ENCODE assay signal across 8 cellular contexts in genomic region chr1:90706437-90707362, GRCh38. TPM values are rescaled to one million over a fixed set of nuclear protein-coding genes. Genes with fewer than 3 reads are reported as not detected.
DNase-seq lines count a peak whose midpoint lies in the region; ATAC-seq and TF ChIP-seq lines count a peak whose summit lies in the region.

No MANE protein-coding gene starts in this region.

- TF ChIP-seq POLR2A in gastrocnemius medialis (IDR thresholded peaks at IDR 0.05), result no peak

- H3K27ac ChIP-seq in RWPE2 (ENCODE audit: poor library complexity, severe bottlenecking) (no peak overlapping the region), heart right ventricle (no peak overlapping the region), gastrocnemius medialis (no peak overlapping the region), brain microvascular endothelial cell (no peak overlapping the region)

- ATAC-seq in RWPE2 (ENCODE audit: low read depth) (peak; percentile 35; the same call in 1 of the 3 replicates), heart right ventricle (peak; percentile 44 to 81 (median 71)), gastrocnemius medialis (peak; percentile 27 to 36), HG03354 (IDR thresholded peaks at IDR 0.05; ENCODE audit: poor library complexity, severe bottlenecking, unreplicated experiment) (no peak)

- H3K27me3 ChIP-seq in RWPE2 (ENCODE audit: insufficient read depth, poor library complexity, severe bottlenecking) (peaks cover 89% of the 10 kb centered on the region), heart right ventricle (peaks cover 9 to 99% (median 97%) of the 10 kb centered on the region in 7 donors), gastrocnemius medialis (peaks cover 94 to 98% (median 96%) of the 10 kb centered on the region in 3 donors), brain microvascular endothelial cell (replicated peaks) (peaks cover 64% of the 10 kb centered on the region)

- H3K9me3 ChIP-seq in RWPE2 (ENCODE audit: severe bottlenecking) (no peaks in the 10 kb centered on the region), heart right ventricle (no peaks in the 10 kb centered on the region), gastrocnemius medialis (no peaks in the 10 kb centered on the region)

- H3K4me1 ChIP-seq in RWPE2 (ENCODE audit: insufficient read depth, poor library complexity, severe bottlenecking) (no peaks in the 10 kb centered on the region), heart right ventricle (peaks cover 3 to 28% (median 18%) of the 10 kb centered on the region in 9 donors), gastrocnemius medialis (peaks cover 11 to 19% of the 10 kb centered on the region in 2 donors)

- 0 to 2% methylated on average over 73 of the region's 73 CpGs for WGBS in heart right ventricle, 2 donors

- in situ Hi-C loops in gastrocnemius medialis (cut with MboI; ENCODE audit: low sequenced_read_pairs in 4 of 4) (loop anchor here in 1 of 4 donors (25.0 kb wide), 1 partner anchor 256 kb away; no protein-coding TSS in a partner anchor), brain microvascular endothelial cell (cut with HindIII; ENCODE audit: low pct_ligation_motif_present, low sequenced_read_pairs) (no loop called here)

- intact Hi-C loops in heart right ventricle (cut with DNase I) (no loop called here), gastrocnemius medialis (cut with DNase I; ENCODE audit: low total_unique reads) (no loop called here)

- TF ChIP-seq CTCF in GM20000 (IDR thresholded peaks at IDR 0.05; ENCODE audit: extremely low read depth, missing control alignments), result no peak
- no peak for TF ChIP-seq CTCF in RWPE2 (IDR thresholded peaks at IDR 0.05; ENCODE audit: poor library complexity, severe bottlenecking)
- no peak for TF ChIP-seq CTCF in heart right ventricle (IDR thresholded peaks at IDR 0.05)
- TF ChIP-seq CTCF in gastrocnemius medialis (IDR thresholded peaks at IDR 0.05 in 4 of 5, conservative IDR thresholded peaks at IDR 0.05 in 1 of 5), result no peak
- no peak for TF ChIP-seq CTCF in brain microvascular endothelial cell (IDR thresholded peaks at IDR 0.05; ENCODE audit: low read depth, low read length, missing control alignments)

- DNase-seq in GM20000 (ENCODE audit: low spot score), result peak; percentile 43
- no peak for DNase-seq in RWPE2 (ENCODE audit: low spot score)
- no peak for DNase-seq in heart right ventricle
- no peak for DNase-seq in gastrocnemius medialis
- no peak for DNase-seq in nucleus accumbens (lab: John Stamatoyannopoulos, UW)
- no peak for DNase-seq in middle frontal gyrus (ENCODE audit: extremely low spot score, low spot score)
- no peak for DNase-seq in brain microvascular endothelial cell

- H3K36me3 ChIP-seq in RWPE2 (ENCODE audit: low read depth) (no peaks in the 10 kb centered on the region), heart right ventricle (no peaks in the 10 kb centered on the region), gastrocnemius medialis (no peaks in the 10 kb centered on the region), brain microvascular endothelial cell (replicated peaks) (no peaks in the 10 kb centered on the region)

- H3K4me3 ChIP-seq in RWPE2 (ENCODE audit: severe bottlenecking) (no peak overlapping the region), heart right ventricle (peak overlapping the region; percentile 4 to 45 (median 28)), gastrocnemius medialis (peak overlapping the region; percentile 18 to 56 (median 36)), brain microvascular endothelial cell (ENCODE audit: low read depth, low read length) (no peak overlapping the region)

RNA-seq across cellular contexts. Expression of gene BARHL2, which starts 10.4 kb away (rescaled TPM):
- total RNA-seq in heart right ventricle, result under 1 TPM in 1 of 10 donors, not detected in 9; 0.13 TPM
- polyA plus RNA-seq in heart right ventricle, result not detected
- total RNA-seq in gastrocnemius medialis, result not detected

Comparison
In these comparisons a context has a peak if more than half of its experiments do, and no peak if none do; other contexts are left out.
1. H3K4me3 ChIP-seq: peak in heart right ventricle (10 of 10) and gastrocnemius medialis (4 of 4); none in RWPE2 (single experiment) and brain microvascular endothelial cell (single experiment).